8 cellular contexts compared by ENCODE assay signal in genomic region chr19:11374449-11375142, GRCh38. TPM values are rescaled to one million over a fixed set of nuclear protein-coding genes. Genes with fewer than 3 reads are reported as not detected.
A peak's percentile ranks its signal among the peaks of the same experiment; 100 is the strongest.
DNase-seq lines count a peak whose midpoint lies in the region; ATAC-seq and TF ChIP-seq lines count a peak whose summit lies in the region.

A gene with protein sequence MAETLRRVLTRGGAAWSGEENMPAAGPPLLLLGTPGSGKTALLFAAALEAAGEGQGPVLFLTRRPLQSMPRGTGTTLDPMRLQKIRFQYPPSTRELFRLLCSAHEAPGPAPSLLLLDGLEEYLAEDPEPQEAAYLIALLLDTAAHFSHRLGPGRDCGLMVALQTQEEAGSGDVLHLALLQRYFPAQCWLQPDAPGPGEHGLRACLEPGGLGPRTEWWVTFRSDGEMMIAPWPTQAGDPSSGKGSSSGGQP (plus strand): TSS chr19:11374666. CDS start chr19:11374681, 15 bp downstream.

- no peak for TF ChIP-seq CTCF in fibroblast of pulmonary artery (IDR thresholded peaks at IDR 0.05; ENCODE audit: low read length, missing control alignments)

- H3K4me1 Mint-ChIP-seq in activated T-helper 17 cell treated with anti-CD3 and anti-CD28 coated beads, Interleukin-2, amount 50 U/mL, for 72 hours: peaks cover 22% of the 10 kb centered on the region
- H3K4me1 Mint-ChIP-seq in naive thymus-derived CD8-positive, alpha-beta T cell: peaks cover 20 to 30% (median 23%) of the 10 kb centered on the region in 4 donors
- peaks cover 23 to 27% of the 10 kb centered on the region in 2 donors for H3K4me1 Mint-ChIP-seq in stimulated activated naive B cell treated with anti-CD40 and anti-IgM and Interleukin-4, amounts not matched to agents 10 μg/mL and 1 μg/mL and 100 μg/mL, for 72 hours

- H3K4me3 ChIP-seq in fibroblast of pulmonary artery (replicated peaks; ENCODE audit: low read depth, low read length): peak within 1 kb of the TSS; percentile 78

- POLR2A ChIA-PET in naive thymus-derived CD8-positive, alpha-beta T cell (lab: Charles Lee): interaction anchor here (0.5 to 3.6 kb wide), 31 partner anchors 9 to 815 kb away, joined by 3 to 40 read pairs (median 4); partner anchors contain the start of genes CCDC159, ECSIT, ELOF1 and EPOR

- H3K4me3 Mint-ChIP-seq in activated T-helper 17 cell treated with anti-CD3 and anti-CD28 coated beads, Interleukin-2, amount 50 U/mL, for 72 hours: no peak within 1 kb of the TSS
- H3K4me3 Mint-ChIP-seq in naive thymus-derived CD8-positive, alpha-beta T cell: peak within 1 kb of the TSS in 5 of 10 donors; percentile 41 to 71 (median 55)
- no peak within 1 kb of the TSS for H3K4me3 Mint-ChIP-seq in stimulated activated naive B cell treated with anti-CD40 and anti-IgM and Interleukin-4, amounts not matched to agents 10 μg/mL and 1 μg/mL and 100 μg/mL, for 72 hours

- peaks cover 47% of the 10 kb centered on the region for H3K36me3 Mint-ChIP-seq in activated T-helper 17 cell treated with anti-CD3 and anti-CD28 coated beads, Interleukin-2, amount 50 U/mL, for 72 hours (ENCODE audit: low read depth)
- peaks cover 4 to 14% (median 13%) of the 10 kb centered on the region in 3 donors for H3K36me3 Mint-ChIP-seq in naive thymus-derived CD8-positive, alpha-beta T cell
- peaks cover 14 to 21% of the 10 kb centered on the region in 2 donors for H3K36me3 Mint-ChIP-seq in stimulated activated naive B cell treated with anti-CD40 and anti-IgM and Interleukin-4, amounts not matched to agents 10 μg/mL and 1 μg/mL and 100 μg/mL, for 72 hours

- no peaks in the 10 kb centered on the region for H3K27me3 Mint-ChIP-seq in activated T-helper 17 cell treated with anti-CD3 and anti-CD28 coated beads, Interleukin-2, amount 50 U/mL, for 72 hours
- H3K27me3 Mint-ChIP-seq in naive thymus-derived CD8-positive, alpha-beta T cell: no peaks in the 10 kb centered on the region
- H3K27me3 Mint-ChIP-seq in stimulated activated naive B cell treated with anti-CD40 and anti-IgM and Interleukin-4, amounts not matched to agents 10 μg/mL and 1 μg/mL and 100 μg/mL, for 72 hours: no peaks in the 10 kb centered on the region

- H3K27ac Mint-ChIP-seq in activated T-helper 17 cell treated with anti-CD3 and anti-CD28 coated beads, Interleukin-2, amount 50 U/mL, for 72 hours: no peak within 1 kb of the TSS
- no peak within 1 kb of the TSS for H3K27ac Mint-ChIP-seq in naive thymus-derived CD8-positive, alpha-beta T cell
- H3K27ac Mint-ChIP-seq in stimulated activated naive B cell treated with anti-CD40 and anti-IgM and Interleukin-4, amounts not matched to agents 10 μg/mL and 1 μg/mL and 100 μg/mL, for 72 hours: no peak within 1 kb of the TSS

- DNase-seq in EH (ENCODE audit: low read depth) (peak; percentile 100), GOT3 (lab: John Stamatoyannopoulos, UW) (peak; percentile 95), LHCN-M2 (ENCODE audit: low read depth) (peak; percentile 99), RKO (ENCODE audit: low spot score) (peak; percentile 100), fibroblast of pulmonary artery (ENCODE audit: low read depth) (peak; percentile 100)
- peak; percentile 91 to 99 (median 97) for DNase-seq in naive thymus-derived CD8-positive, alpha-beta T cell
- peak; percentile 98 for DNase-seq in stimulated activated naive B cell treated with anti-CD40 and anti-IgM and Interleukin-4, amounts not matched to agents 10 μg/mL and 1 μg/mL and 100 μg/mL, for 72 hours

- no peaks in the 10 kb centered on the region for H3K9me3 Mint-ChIP-seq in activated T-helper 17 cell treated with anti-CD3 and anti-CD28 coated beads, Interleukin-2, amount 50 U/mL, for 72 hours
- no peaks in the 10 kb centered on the region for H3K9me3 Mint-ChIP-seq in naive thymus-derived CD8-positive, alpha-beta T cell
- peaks cover 0 to 2% of the 10 kb centered on the region in 2 donors for H3K9me3 Mint-ChIP-seq in stimulated activated naive B cell treated with anti-CD40 and anti-IgM and Interleukin-4, amounts not matched to agents 10 μg/mL and 1 μg/mL and 100 μg/mL, for 72 hours

- ATAC-seq in activated T-helper 17 cell treated with anti-CD3 and anti-CD28 coated beads, Interleukin-2, amount 50 U/mL, for 72 hours (replicated peaks): peak; percentile 93
- ATAC-seq in naive thymus-derived CD8-positive, alpha-beta T cell: peak; percentile 89 to 90
- ATAC-seq in stimulated activated naive B cell treated with anti-CD40 and anti-IgM and Interleukin-4, amounts not matched to agents 10 μg/mL and 1 μg/mL and 100 μg/mL, for 72 hours (replicated peaks): peak; percentile 91 to 92

RNA-seq across cellular contexts. Expression of the gene that starts here (rescaled TPM):
- 1.5 and 2.2 TPM in 2 replicates for total RNA-seq in LHCN-M2 (2014; rRNA removed)
- polyA plus RNA-seq in LHCN-M2 (2012): 1.3 TPM
- 1 to 10 TPM; 1.5 to 2.4 TPM for total RNA-seq in activated T-helper 17 cell treated with anti-CD3 and anti-CD28 coated beads, Interleukin-2, amount 50 U/mL, for 72 hours
- 1 to 10 TPM; 5.6 to 5.7 TPM for total RNA-seq in naive thymus-derived CD8-positive, alpha-beta T cell
- polyA plus RNA-seq in naive thymus-derived CD8-positive, alpha-beta T cell: 1 to 10 TPM; 4.3 to 5.8 (median 4.7) TPM

Comparison
In these comparisons a context has a peak if more than half of its experiments do, and no peak if none do; other contexts are left out.
1. Peak in every context shown above with its lines: DNase-seq, ATAC-seq and H3K4me3 ChIP-seq.